ENCODE assay signal across 1 cellular context in genomic region chr7:22723171-22723601, GRCh38.
TF ChIP-seq lines count a peak whose summit lies in the region.

No MANE protein-coding gene starts in this region.

TF ChIP-seq in GM23338, 12 proteins besides CTCF, POLR2A, EP300 and RAD21 (continued from another document):
- no peak for TF ChIP-seq ETS1 (IDR thresholded peaks at IDR 0.05)
- TF ChIP-seq REST (IDR thresholded peaks at IDR 0.05; ENCODE audit: unreplicated experiment), result no peak
- no peak for TF ChIP-seq CREB1 (CRISPR knock-in tag; IDR thresholded peaks at IDR 0.05; ENCODE audit: low read depth)
- no peak for TF ChIP-seq JUNB (IDR thresholded peaks at IDR 0.05; ENCODE audit: unreplicated experiment)
